ENCODE assay signal across 1 cellular context in the genomic region with DNA sequence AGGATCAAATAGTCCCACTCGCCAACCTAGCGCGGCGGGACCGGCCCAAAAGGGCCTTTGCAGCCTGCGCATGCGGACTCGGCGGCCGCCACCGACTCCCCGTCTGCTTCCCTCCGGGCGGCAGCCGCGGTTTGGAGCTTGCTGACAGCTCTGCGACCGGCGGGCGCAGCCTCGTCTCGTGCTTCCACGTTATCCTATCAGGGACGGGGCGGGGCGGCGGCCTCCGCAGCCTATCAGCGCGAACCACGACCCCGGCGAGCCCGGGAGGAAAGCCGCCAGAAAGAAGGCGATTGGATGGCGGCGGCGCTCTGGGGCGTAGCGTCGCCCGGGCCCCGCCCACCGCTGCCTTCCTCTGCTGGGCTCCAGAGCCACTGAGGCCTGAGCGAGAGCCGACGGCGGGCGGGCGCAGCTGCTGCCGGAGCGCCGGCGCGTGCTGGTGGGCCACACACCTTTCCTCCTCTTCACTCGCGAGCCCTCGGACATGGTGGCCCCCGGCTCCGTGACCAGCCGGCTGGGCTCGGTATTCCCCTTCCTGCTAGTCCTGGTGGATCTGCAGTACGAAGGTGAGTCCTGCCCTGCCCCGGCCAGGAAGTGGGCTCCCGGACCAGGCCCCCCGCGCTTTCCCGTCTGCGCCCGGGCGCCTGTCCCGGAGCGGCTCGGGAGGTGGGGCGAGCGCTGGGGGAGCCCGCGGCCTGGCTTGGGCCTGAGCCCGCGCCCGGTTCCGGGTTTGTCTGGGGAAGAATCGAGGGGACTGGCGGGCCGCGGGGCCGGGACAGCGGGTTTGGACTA.
TF ChIP-seq lines count a peak whose summit lies in the region.

A gene with protein sequence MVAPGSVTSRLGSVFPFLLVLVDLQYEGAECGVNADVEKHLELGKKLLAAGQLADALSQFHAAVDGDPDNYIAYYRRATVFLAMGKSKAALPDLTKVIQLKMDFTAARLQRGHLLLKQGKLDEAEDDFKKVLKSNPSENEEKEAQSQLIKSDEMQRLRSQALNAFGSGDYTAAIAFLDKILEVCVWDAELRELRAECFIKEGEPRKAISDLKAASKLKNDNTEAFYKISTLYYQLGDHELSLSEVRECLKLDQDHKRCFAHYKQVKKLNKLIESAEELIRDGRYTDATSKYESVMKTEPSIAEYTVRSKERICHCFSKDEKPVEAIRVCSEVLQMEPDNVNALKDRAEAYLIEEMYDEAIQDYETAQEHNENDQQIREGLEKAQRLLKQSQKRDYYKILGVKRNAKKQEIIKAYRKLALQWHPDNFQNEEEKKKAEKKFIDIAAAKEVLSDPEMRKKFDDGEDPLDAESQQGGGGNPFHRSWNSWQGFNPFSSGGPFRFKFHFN (plus strand): TSS at position 365 of the 789 bp plus-strand sequence. CDS start 117 bp downstream, at position 482.

TF ChIP-seq in HepG2, 621 proteins besides CTCF, POLR2A, EP300 and RAD21 (continued from another document and continues in another):
- TF ChIP-seq, protein P1, sequence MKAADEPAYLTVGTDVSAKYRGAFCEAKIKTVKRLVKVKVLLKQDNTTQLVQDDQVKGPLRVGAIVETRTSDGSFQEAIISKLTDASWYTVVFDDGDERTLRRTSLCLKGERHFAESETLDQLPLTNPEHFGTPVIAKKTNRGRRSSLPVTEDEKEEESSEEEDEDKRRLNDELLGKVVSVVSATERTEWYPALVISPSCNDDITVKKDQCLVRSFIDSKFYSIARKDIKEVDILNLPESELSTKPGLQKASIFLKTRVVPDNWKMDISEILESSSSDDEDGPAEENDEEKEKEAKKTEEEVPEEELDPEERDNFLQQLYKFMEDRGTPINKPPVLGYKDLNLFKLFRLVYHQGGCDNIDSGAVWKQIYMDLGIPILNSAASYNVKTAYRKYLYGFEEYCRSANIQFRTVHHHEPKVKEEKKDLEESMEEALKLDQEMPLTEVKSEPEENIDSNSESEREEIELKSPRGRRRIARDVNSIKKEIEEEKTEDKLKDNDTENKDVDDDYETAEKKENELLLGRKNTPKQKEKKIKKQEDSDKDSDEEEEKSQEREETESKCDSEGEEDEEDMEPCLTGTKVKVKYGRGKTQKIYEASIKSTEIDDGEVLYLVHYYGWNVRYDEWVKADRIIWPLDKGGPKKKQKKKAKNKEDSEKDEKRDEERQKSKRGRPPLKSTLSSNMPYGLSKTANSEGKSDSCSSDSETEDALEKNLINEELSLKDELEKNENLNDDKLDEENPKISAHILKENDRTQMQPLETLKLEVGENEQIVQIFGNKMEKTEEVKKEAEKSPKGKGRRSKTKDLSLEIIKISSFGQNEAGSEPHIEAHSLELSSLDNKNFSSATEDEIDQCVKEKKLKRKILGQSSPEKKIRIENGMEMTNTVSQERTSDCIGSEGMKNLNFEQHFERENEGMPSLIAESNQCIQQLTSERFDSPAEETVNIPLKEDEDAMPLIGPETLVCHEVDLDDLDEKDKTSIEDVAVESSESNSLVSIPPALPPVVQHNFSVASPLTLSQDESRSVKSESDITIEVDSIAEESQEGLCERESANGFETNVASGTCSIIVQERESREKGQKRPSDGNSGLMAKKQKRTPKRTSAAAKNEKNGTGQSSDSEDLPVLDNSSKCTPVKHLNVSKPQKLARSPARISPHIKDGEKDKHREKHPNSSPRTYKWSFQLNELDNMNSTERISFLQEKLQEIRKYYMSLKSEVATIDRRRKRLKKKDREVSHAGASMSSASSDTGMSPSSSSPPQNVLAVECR (CRISPR knock-in tag; IDR thresholded peaks at IDR 0.05; ENCODE audit: borderline replicate concordance) = peak; percentile 92
- TF ChIP-seq ZNF350 (CRISPR knock-in tag; IDR thresholded peaks at IDR 0.05; ENCODE audit: borderline replicate concordance, low read depth) = peak; percentile 79
- TF ChIP-seq, protein P2, sequence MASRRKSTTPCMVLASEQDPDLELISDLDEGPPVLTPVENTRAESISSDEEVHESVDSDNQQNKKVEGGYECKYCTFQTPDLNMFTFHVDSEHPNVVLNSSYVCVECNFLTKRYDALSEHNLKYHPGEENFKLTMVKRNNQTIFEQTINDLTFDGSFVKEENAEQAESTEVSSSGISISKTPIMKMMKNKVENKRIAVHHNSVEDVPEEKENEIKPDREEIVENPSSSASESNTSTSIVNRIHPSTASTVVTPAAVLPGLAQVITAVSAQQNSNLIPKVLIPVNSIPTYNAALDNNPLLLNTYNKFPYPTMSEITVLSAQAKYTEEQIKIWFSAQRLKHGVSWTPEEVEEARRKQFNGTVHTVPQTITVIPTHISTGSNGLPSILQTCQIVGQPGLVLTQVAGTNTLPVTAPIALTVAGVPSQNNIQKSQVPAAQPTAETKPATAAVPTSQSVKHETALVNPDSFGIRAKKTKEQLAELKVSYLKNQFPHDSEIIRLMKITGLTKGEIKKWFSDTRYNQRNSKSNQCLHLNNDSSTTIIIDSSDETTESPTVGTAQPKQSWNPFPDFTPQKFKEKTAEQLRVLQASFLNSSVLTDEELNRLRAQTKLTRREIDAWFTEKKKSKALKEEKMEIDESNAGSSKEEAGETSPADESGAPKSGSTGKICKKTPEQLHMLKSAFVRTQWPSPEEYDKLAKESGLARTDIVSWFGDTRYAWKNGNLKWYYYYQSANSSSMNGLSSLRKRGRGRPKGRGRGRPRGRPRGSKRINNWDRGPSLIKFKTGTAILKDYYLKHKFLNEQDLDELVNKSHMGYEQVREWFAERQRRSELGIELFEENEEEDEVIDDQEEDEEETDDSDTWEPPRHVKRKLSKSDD (CRISPR knock-in tag; IDR thresholded peaks at IDR 0.05; ENCODE audit: low read depth) = no peak
- TF ChIP-seq, protein P3, sequence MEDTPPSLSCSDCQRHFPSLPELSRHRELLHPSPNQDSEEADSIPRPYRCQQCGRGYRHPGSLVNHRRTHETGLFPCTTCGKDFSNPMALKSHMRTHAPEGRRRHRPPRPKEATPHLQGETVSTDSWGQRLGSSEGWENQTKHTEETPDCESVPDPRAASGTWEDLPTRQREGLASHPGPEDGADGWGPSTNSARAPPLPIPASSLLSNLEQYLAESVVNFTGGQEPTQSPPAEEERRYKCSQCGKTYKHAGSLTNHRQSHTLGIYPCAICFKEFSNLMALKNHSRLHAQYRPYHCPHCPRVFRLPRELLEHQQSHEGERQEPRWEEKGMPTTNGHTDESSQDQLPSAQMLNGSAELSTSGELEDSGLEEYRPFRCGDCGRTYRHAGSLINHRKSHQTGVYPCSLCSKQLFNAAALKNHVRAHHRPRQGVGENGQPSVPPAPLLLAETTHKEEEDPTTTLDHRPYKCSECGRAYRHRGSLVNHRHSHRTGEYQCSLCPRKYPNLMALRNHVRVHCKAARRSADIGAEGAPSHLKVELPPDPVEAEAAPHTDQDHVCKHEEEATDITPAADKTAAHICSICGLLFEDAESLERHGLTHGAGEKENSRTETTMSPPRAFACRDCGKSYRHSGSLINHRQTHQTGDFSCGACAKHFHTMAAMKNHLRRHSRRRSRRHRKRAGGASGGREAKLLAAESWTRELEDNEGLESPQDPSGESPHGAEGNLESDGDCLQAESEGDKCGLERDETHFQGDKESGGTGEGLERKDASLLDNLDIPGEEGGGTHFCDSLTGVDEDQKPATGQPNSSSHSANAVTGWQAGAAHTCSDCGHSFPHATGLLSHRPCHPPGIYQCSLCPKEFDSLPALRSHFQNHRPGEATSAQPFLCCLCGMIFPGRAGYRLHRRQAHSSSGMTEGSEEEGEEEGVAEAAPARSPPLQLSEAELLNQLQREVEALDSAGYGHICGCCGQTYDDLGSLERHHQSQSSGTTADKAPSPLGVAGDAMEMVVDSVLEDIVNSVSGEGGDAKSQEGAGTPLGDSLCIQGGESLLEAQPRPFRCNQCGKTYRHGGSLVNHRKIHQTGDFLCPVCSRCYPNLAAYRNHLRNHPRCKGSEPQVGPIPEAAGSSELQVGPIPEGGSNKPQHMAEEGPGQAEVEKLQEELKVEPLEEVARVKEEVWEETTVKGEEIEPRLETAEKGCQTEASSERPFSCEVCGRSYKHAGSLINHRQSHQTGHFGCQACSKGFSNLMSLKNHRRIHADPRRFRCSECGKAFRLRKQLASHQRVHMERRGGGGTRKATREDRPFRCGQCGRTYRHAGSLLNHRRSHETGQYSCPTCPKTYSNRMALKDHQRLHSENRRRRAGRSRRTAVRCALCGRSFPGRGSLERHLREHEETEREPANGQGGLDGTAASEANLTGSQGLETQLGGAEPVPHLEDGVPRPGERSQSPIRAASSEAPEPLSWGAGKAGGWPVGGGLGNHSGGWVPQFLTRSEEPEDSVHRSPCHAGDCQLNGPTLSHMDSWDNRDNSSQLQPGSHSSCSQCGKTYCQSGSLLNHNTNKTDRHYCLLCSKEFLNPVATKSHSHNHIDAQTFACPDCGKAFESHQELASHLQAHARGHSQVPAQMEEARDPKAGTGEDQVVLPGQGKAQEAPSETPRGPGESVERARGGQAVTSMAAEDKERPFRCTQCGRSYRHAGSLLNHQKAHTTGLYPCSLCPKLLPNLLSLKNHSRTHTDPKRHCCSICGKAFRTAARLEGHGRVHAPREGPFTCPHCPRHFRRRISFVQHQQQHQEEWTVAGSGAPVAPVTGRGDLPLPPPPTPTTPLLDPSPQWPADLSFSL (CRISPR knock-in tag; IDR thresholded peaks at IDR 0.05) = no peak
- TF ChIP-seq ZNF605 (CRISPR knock-in tag; IDR thresholded peaks at IDR 0.05) = peak; percentile 65
- TF ChIP-seq, protein P4, sequence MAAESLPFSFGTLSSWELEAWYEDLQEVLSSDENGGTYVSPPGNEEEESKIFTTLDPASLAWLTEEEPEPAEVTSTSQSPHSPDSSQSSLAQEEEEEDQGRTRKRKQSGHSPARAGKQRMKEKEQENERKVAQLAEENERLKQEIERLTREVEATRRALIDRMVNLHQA (CRISPR knock-in tag; IDR thresholded peaks at IDR 0.05) = no peak
- no peak for TF ChIP-seq SMARCC2 (IDR thresholded peaks at IDR 0.05)
- TF ChIP-seq FLYWCH1 (CRISPR knock-in tag; IDR thresholded peaks at IDR 0.05) = no peak
- TF ChIP-seq ZBTB42 (CRISPR knock-in tag; IDR thresholded peaks at IDR 0.05) = peak; percentile 87
- TF ChIP-seq, protein P5, sequence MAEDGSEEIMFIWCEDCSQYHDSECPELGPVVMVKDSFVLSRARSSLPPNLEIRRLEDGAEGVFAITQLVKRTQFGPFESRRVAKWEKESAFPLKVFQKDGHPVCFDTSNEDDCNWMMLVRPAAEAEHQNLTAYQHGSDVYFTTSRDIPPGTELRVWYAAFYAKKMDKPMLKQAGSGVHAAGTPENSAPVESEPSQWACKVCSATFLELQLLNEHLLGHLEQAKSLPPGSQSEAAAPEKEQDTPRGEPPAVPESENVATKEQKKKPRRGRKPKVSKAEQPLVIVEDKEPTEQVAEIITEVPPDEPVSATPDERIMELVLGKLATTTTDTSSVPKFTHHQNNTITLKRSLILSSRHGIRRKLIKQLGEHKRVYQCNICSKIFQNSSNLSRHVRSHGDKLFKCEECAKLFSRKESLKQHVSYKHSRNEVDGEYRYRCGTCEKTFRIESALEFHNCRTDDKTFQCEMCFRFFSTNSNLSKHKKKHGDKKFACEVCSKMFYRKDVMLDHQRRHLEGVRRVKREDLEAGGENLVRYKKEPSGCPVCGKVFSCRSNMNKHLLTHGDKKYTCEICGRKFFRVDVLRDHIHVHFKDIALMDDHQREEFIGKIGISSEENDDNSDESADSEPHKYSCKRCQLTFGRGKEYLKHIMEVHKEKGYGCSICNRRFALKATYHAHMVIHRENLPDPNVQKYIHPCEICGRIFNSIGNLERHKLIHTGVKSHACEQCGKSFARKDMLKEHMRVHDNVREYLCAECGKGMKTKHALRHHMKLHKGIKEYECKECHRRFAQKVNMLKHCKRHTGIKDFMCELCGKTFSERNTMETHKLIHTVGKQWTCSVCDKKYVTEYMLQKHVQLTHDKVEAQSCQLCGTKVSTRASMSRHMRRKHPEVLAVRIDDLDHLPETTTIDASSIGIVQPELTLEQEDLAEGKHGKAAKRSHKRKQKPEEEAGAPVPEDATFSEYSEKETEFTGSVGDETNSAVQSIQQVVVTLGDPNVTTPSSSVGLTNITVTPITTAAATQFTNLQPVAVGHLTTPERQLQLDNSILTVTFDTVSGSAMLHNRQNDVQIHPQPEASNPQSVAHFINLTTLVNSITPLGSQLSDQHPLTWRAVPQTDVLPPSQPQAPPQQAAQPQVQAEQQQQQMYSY (CRISPR knock-in tag; IDR thresholded peaks at IDR 0.05) = peak; percentile 74; the same call in 1 of the 2 replicates
- TF ChIP-seq, protein P6, sequence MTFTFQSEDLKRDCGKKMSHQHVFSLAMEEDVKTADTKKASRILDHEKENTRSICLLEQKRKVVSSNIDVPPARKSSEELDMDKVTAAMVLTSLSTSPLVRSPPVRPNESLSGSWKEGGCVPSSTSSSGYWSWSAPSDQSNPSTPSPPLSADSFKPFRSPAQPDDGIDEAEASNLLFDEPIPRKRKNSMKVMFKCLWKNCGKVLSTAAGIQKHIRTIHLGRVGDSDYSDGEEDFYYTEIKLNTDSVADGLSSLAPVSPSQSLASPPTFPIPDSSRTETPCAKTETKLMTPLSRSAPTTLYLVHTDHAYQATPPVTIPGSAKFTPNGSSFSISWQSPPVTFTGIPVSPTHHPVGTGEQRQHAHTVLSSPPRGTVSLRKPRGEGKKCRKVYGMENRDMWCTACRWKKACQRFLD (CRISPR knock-in tag; IDR thresholded peaks at IDR 0.05; ENCODE audit: borderline replicate concordance) = peak; percentile 66; the same call in 1 of the 2 replicates
- TF ChIP-seq KLF9 (CRISPR knock-in tag; IDR thresholded peaks at IDR 0.05; ENCODE audit: low read depth) = peak; percentile 75; the same call in 1 of the 2 replicates
- TF ChIP-seq, protein P7, sequence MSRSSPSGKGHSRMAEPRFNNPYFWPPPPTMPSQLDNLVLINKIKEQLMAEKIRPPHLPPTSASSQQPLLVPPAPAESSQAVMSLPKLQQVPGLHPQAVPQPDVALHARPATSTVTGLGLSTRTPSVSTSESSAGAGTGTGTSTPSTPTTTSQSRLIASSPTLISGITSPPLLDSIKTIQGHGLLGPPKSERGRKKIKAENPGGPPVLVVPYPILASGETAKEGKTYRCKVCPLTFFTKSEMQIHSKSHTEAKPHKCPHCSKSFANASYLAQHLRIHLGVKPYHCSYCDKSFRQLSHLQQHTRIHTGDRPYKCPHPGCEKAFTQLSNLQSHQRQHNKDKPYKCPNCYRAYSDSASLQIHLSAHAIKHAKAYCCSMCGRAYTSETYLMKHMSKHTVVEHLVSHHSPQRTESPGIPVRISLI (CRISPR knock-in tag; IDR thresholded peaks at IDR 0.05; ENCODE audit: borderline replicate concordance) = no peak
- 0 out of 2 replicates have a peak, but pooled peaks have one; percentile 66 for TF ChIP-seq ISX (CRISPR knock-in tag; conservative IDR thresholded peaks at IDR 0.05)
- peak; percentile 97 for TF ChIP-seq ZFX (CRISPR knock-in tag; IDR thresholded peaks at IDR 0.05; ENCODE audit: low read depth)
- TF ChIP-seq ZNF670 (CRISPR knock-in tag; IDR thresholded peaks at IDR 0.05; ENCODE audit: borderline replicate concordance) = peak; percentile 93
- no peak for TF ChIP-seq ZNF761 (CRISPR knock-in tag; conservative IDR thresholded peaks at IDR 0.05)
- 0 out of 2 replicates have a peak, but pooled peaks have one; percentile 64 for TF ChIP-seq AHR (CRISPR knock-in tag; IDR thresholded peaks at IDR 0.05)
- TF ChIP-seq YEATS2 (CRISPR knock-in tag; IDR thresholded peaks at IDR 0.05; ENCODE audit: borderline replicate concordance) = peak; percentile 68; the same call in 1 of the 2 replicates
- peak; percentile 77; the same call in 1 of the 2 replicates for TF ChIP-seq ARID2 (CRISPR knock-in tag; IDR thresholded peaks at IDR 0.05; ENCODE audit: borderline replicate concordance)
- 0 out of 2 replicates have a peak, but pooled peaks have one; percentile 44 for TF ChIP-seq ZNF780A (CRISPR knock-in tag; IDR thresholded peaks at IDR 0.05)
- TF ChIP-seq SETDB1 (CRISPR knock-in tag; IDR thresholded peaks at IDR 0.05; ENCODE audit: borderline replicate concordance) = no peak
- TF ChIP-seq, protein P8, sequence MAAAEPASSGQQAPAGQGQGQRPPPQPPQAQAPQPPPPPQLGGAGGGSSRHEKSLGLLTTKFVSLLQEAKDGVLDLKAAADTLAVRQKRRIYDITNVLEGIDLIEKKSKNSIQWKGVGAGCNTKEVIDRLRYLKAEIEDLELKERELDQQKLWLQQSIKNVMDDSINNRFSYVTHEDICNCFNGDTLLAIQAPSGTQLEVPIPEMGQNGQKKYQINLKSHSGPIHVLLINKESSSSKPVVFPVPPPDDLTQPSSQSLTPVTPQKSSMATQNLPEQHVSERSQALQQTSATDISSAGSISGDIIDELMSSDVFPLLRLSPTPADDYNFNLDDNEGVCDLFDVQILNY (CRISPR knock-in tag; conservative IDR thresholded peaks at IDR 0.05) = 0 out of 2 replicates have a peak, but pooled peaks have one; percentile 10
- TF ChIP-seq ZNF562 (CRISPR knock-in tag; IDR thresholded peaks at IDR 0.05; ENCODE audit: borderline replicate concordance) = no peak
- 0 out of 2 replicates have a peak, but pooled peaks have one; percentile 31 for TF ChIP-seq ZFAT (CRISPR knock-in tag; conservative IDR thresholded peaks at IDR 0.05)
